Comparison of ENCODE assay signal across 22 cellular contexts in the genomic region with DNA sequence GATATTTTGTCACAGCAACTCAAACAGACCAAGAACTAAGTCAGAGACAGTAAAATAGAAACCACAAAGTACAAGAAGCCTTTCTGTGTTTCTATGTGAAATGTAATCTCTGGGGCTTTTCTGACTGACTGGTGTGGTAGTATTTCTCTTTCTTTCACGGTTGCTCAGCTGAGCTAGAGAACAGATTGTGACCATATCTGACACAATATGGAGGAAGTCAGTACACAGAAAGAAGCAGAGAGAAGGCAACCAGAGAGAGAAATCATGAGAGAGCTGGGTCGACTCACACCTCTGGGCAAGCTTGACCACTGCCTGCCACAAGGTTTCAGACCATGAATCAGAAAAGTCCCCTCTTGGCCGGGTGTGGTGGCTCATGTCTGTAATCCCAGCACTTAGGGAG.
DNase-seq lines count a peak whose midpoint lies in the region; ATAC-seq and TF ChIP-seq lines count a peak whose summit lies in the region.
"Had no signal": no experiment of that assay in that cellular context is flagged by ENCODE, and none has a peak within 500 bp of the region (broad histone marks: within the 10 kb centered on the region; RNA-seq: fewer than 3 reads in every experiment).

No MANE protein-coding gene starts in this region.

- H3K9me2 ChIP-seq in PC-9 (ENCODE audit: insufficient read depth), result 0 out of 2 replicates have a peak, but pooled peaks cover 3% of the 10 kb centered on the region

- no TSS peak for BruUV-seq in PC-9 (replicated peaks; lab: Mats Ljungman, UMichigan)

- peak overlapping the region; percentile 63; the same call in 1 of the 2 replicates for H2AFZ ChIP-seq in PC-9

- H3K4me1 ChIP-seq in PC-9 (replicated peaks; ENCODE audit: insufficient read depth), result no peaks in the 10 kb centered on the region
- H3K4me1 ChIP-seq: A549, HAP-1, thyroid gland had no signal

- H3K4me3 ChIP-seq in GM12865 (ENCODE audit: low read depth, low read length) (no peak overlapping the region), PC-9 (no peak overlapping the region)
- H3K4me3 ChIP-seq: A549; BLaER1 treated with 17β-estradiol and CSF1 and Interleukin-3, amounts not matched to agents 10 nM and 100 nM; HAP-1; thyroid gland had no signal

- H4K20me1 ChIP-seq in PC-9 (ENCODE audit: insufficient read depth), result no peaks in the 10 kb centered on the region
- H4K20me1 ChIP-seq: BLaER1 treated with 17β-estradiol and CSF1 and Interleukin-3, amounts not matched to agents 10 nM and 100 nM had no signal

- H3K27me3 ChIP-seq in PC-9 (ENCODE audit: insufficient read depth, low read depth), result peaks cover 18% of the 10 kb centered on the region
- H3K27me3 ChIP-seq: BLaER1 treated with 17β-estradiol and CSF1 and Interleukin-3, amounts not matched to agents 10 nM and 100 nM; thyroid gland had no signal

- POLR2A ChIA-PET in PC-9 (lab: Charles Lee; ENCODE audit: unreplicated experiment), result no interaction called here

- no peaks in the 10 kb centered on the region for H3F3A ChIP-seq in PC-9 (ENCODE audit: insufficient read depth, low read depth)

- DNase-seq in GM12865 (ENCODE audit: low read depth) (peak; percentile 14), PC-9 (no peak), Kasumi-1 (lab: John Stamatoyannopoulos, UW) (no peak), COLO829 (ENCODE audit: low spot score) (no peak), NCI-H524 treated with DMSO at 0.1 percent for 48 hours (lab: John Stamatoyannopoulos, UW) (no peak)
- DNase-seq: activated CD8-positive, alpha-beta memory T cell treated with anti-CD3 and anti-CD28 coated beads, Interleukin-2, amount 50 U/mL, for 48 hours; activated gamma-delta T cell; cortex of kidney; head of caudate nucleus; NCI-H1105 treated with DMSO at 0.1 percent for 48 hours; NCI-H526; stimulated activated CD4-positive, alpha-beta T cell treated with anti-CD3 and anti-CD28 coated beads, Interleukin-2, amount 100 ng/mL, for 24 hours; stimulated activated naive CD4-positive, alpha-beta T cell; thyroid gland had no signal

- TF ChIP-seq CTCF in GM12865 (IDR thresholded peaks at IDR 0.05; ENCODE audit: insufficient read depth, low read depth, low read length, missing control alignments) (no peak), PC-9 (conservative IDR thresholded peaks at IDR 0.05) (no peak)

- no peak overlapping the region for H3K4me2 ChIP-seq in PC-9
- H3K4me2 ChIP-seq: A549 had no signal

- no peak overlapping the region for H3K27ac ChIP-seq in PC-9
- H3K27ac ChIP-seq: A549; BLaER1 treated with 17β-estradiol and CSF1 and Interleukin-3, amounts not matched to agents 10 nM and 100 nM; RWPE1; thyroid gland had no signal

- intact Hi-C loops in PC-9 (cut with micrococcal nuclease; ENCODE audit: unreplicated experiment), result no loop called here

- CTCF ChIA-PET in PC-9 (lab: Charles Lee), result no interaction called here

- no peaks in the 10 kb centered on the region for H3K79me2 ChIP-seq in PC-9 (ENCODE audit: low read depth)

- no peaks in the 10 kb centered on the region for H3K9me3 ChIP-seq in PC-9 (ENCODE audit: insufficient read depth, low read depth)
- H3K9me3 ChIP-seq: A549, HAP-1, thyroid gland had no signal

- H3K36me3 ChIP-seq in PC-9 (ENCODE audit: low read depth), result no peaks in the 10 kb centered on the region
- H3K36me3 ChIP-seq: BLaER1 treated with 17β-estradiol and CSF1 and Interleukin-3, amounts not matched to agents 10 nM and 100 nM; HAP-1; thyroid gland had no signal

- peak; percentile 74 for ATAC-seq in GM21390 (IDR thresholded peaks at IDR 0.05; ENCODE audit: unreplicated experiment)
- ATAC-seq in HG03045 (IDR thresholded peaks at IDR 0.05; ENCODE audit: unreplicated experiment), result peak; percentile 67
- ATAC-seq in HG02973 (IDR thresholded peaks at IDR 0.05; ENCODE audit: unreplicated experiment), result no peak
- ATAC-seq: A549, SK-N-SH treated with all-trans-retinoic acid at 6 μM for 48 hours had no signal
